18 cellular contexts compared by ENCODE assay signal in genomic region chr10:68572151-68572550, GRCh38. TPM values are rescaled to one million over a fixed set of nuclear protein-coding genes. Genes with fewer than 3 reads are reported as not detected.
A peak's percentile ranks its signal among the peaks of the same experiment; 100 is the strongest.
DNase-seq lines count a peak whose midpoint lies in the region; ATAC-seq and TF ChIP-seq lines count a peak whose summit lies in the region.
"Had no signal": no experiment of that assay in that cellular context is flagged by ENCODE, and none has a peak within 500 bp of the region (broad histone marks: within the 10 kb centered on the region; RNA-seq: fewer than 3 reads in every experiment).

No MANE protein-coding gene starts in this region.

- intact Hi-C loops in left cardiac atrium (cut with DNase I), result no loop called here

- H3K36me3 Mint-ChIP-seq in endothelial cell (ENCODE audit: low read depth, unreplicated experiment) (peaks cover 18% of the 10 kb centered on the region), nephron progenitor cell (ENCODE audit: low read depth) (peaks cover 56% of the 10 kb centered on the region)
- H3K36me3 Mint-ChIP-seq: CD14-positive monocyte; CD4-positive, alpha-beta memory T cell had no signal

- H3K27ac Mint-ChIP-seq in endothelial cell (ENCODE audit: unreplicated experiment) (no peak overlapping the region), nephron progenitor cell (peak overlapping the region; percentile 38)
- H3K27ac Mint-ChIP-seq: CD14-positive monocyte, HFFc6, IgD-negative memory B cell had no signal

- H3K4me3 Mint-ChIP-seq in endothelial cell (ENCODE audit: unreplicated experiment), result peak overlapping the region; percentile 15
- no peak overlapping the region for H3K4me3 Mint-ChIP-seq in nephron progenitor cell
- H3K4me3 Mint-ChIP-seq: HFFc6, IgD-negative memory B cell had no signal

- H3K4me1 Mint-ChIP-seq in endothelial cell (ENCODE audit: unreplicated experiment) (peaks cover 15% of the 10 kb centered on the region), nephron progenitor cell (peaks cover 5% of the 10 kb centered on the region)
- H3K4me1 Mint-ChIP-seq: CD14-positive monocyte, IgD-negative memory B cell had no signal

- H3K27me3 Mint-ChIP-seq in endothelial cell (ENCODE audit: unreplicated experiment) (peaks cover 1% of the 10 kb centered on the region), nephron progenitor cell (ENCODE audit: low read depth, poor library complexity) (no peaks in the 10 kb centered on the region)

- no peaks in the 10 kb centered on the region for H3K9me3 Mint-ChIP-seq in endothelial cell (ENCODE audit: unreplicated experiment)
- no peaks in the 10 kb centered on the region for H3K9me3 Mint-ChIP-seq in nephron progenitor cell
- H3K9me3 Mint-ChIP-seq: CD14-positive monocyte; CD4-positive, alpha-beta memory T cell; HFFc6; IgD-negative memory B cell had no signal

- peak; percentile 57 for DNase-seq in AG08396 (ENCODE audit: low spot score)
- DNase-seq in M059J (ENCODE audit: low read depth), result peak; percentile 34
- no peak for DNase-seq in endothelial cell (ENCODE audit: low spot score)
- DNase-seq in nephron progenitor cell, result no peak
- DNase-seq in DMS153 treated with DMSO at 0.1 percent for 48 hours (lab: John Stamatoyannopoulos, UW; ENCODE audit: unreplicated experiment), result no peak
- no peak for DNase-seq in OCI-M1 (lab: John Stamatoyannopoulos, UW)
- no peak for DNase-seq in left cardiac atrium
- DNase-seq: CD4-positive, alpha-beta memory T cell; DMS153; DMS79 treated with DMSO at 0.1 percent for 48 hours; GM23248; HFFc6 had no signal

- no peak for TF ChIP-seq CTCF in endothelial cell (IDR thresholded peaks at IDR 0.05; ENCODE audit: unreplicated experiment)
- no peak for TF ChIP-seq CTCF in nephron progenitor cell (IDR thresholded peaks at IDR 0.05)

- ATAC-seq in left cardiac atrium (no peak), GM21367 (IDR thresholded peaks at IDR 0.05; ENCODE audit: unreplicated experiment) (no peak)
- ATAC-seq: A549, GM12878, HCT116 had no signal

RNA-seq across cellular contexts. Expression of gene TET1, which starts 12.0 kb away (rescaled TPM):
- total RNA-seq in M059J (2014; rRNA removed; shearing (Covaris generic)), result 2.8 and 4.0 TPM in 2 replicates
- 20.3 TPM for total RNA-seq in endothelial cell (ENCODE audit: unreplicated experiment)
- total RNA-seq in left cardiac atrium, result 1 to 10 TPM; 3.4 to 4.0 TPM

RNA-seq across cellular contexts. Expression of gene SLC25A16, which starts 44.8 kb away (rescaled TPM):
- total RNA-seq in M059J (2014; rRNA removed; shearing (Covaris generic)), result 4.8 and 8.9 TPM in 2 replicates
- 19.1 TPM for total RNA-seq in endothelial cell (ENCODE audit: unreplicated experiment)
- 10 to 100 TPM; 23.6 to 24.5 TPM for total RNA-seq in left cardiac atrium

Comparison
In these comparisons a context has a peak if more than half of its experiments do, and no peak if none do; other contexts are left out.
1. DNase-seq: peak in AG08396 (single experiment) and M059J (single experiment); none in endothelial cell (single experiment), nephron progenitor cell (single experiment), DMS153 treated with DMSO at 0.1 percent for 48 hours (single experiment), OCI-M1 (single experiment) and left cardiac atrium (single experiment).